Comparison of ENCODE assay signal across 12 cellular contexts in the genomic region with DNA sequence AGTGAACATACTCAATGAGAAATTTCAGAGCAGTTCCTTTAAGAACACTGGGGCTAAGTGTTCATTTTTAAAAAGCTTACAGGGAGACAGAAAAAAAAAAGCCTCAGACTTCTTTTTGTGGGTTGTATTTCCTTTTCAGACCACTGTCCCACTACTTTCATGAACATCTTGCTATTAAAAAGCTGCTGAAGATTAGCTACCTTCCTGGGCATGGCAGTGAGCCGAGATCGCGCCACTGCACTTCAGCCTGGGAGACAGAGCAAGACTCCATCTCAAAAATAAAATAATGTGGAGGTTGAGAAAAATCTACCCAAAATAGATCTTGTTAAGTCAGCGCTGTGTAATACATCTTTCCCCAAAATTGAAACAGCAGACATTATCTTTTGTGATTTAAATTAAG.
"Had no signal": no experiment of that assay in that cellular context is flagged by ENCODE, and none has a peak within 500 bp of the region (broad histone marks: within the 10 kb centered on the region; RNA-seq: fewer than 3 reads in every experiment).

No MANE protein-coding gene starts in this region.

- H3K36me3 ChIP-seq: uterus had no signal

- H3K4me3 Mint-ChIP-seq: neural crest cell had no signal

- H3K27me3 ChIP-seq: esophagus squamous epithelium, pancreas, stomach, uterus had no signal

- FAIRE-seq: islet of Langerhans, pancreas had no signal

- DNase-seq: activated CD4-positive, alpha-beta T cell treated with anti-CD3 and anti-CD28 coated beads, Interleukin-2, amount 50 U/mL, for 48 hours; activated CD4-positive, CD25-positive, alpha-beta regulatory T cell; cerebellar nuclear complex; dermis blood vessel endothelial cell; esophagus squamous epithelium; foreskin fibroblast; pancreas; stomach; uterus had no signal

- H3K9me3 Mint-ChIP-seq: neural crest cell had no signal

- H3K27ac ChIP-seq: esophagus squamous epithelium, uterus had no signal

- H3K4me3 ChIP-seq: esophagus squamous epithelium, pancreas, stomach, thoracic aorta, uterus had no signal

- H3K4me1 ChIP-seq: uterus had no signal

- ATAC-seq: pancreas had no signal

- H3K9me3 ChIP-seq: esophagus squamous epithelium, pancreas, stomach, thoracic aorta, uterus had no signal
